Comparison of ENCODE assay signal across 19 cellular contexts in genomic region chr14:72577521-72577920, GRCh38.
DNase-seq lines count a peak whose midpoint lies in the region; ATAC-seq, FAIRE-seq and TF ChIP-seq lines count a peak whose summit lies in the region.
"Had no signal": no experiment of that assay in that cellular context is flagged by ENCODE, and none has a peak within 500 bp of the region (broad histone marks: within the 10 kb centered on the region; RNA-seq: fewer than 3 reads in every experiment).

No MANE protein-coding gene starts in this region.

- H3K9me3 ChIP-seq in H1 (ENCODE audit: insufficient read depth in 2 of 2, low read depth in 1 of 2, low read length in 1 of 2) = no peaks in the 10 kb centered on the region
- H3K9me3 ChIP-seq in testis = no peaks in the 10 kb centered on the region

- H3K27me3 ChIP-seq in H1 (replicated peaks in 1 of 4; ENCODE audit: control insufficient read depth in 3 of 4, extremely low read depth in 1 of 4, insufficient read depth in 3 of 4, low read length in 3 of 4) (no peaks in the 10 kb centered on the region), testis (no peaks in the 10 kb centered on the region)

- no peak for ATAC-seq in GM21619 (IDR thresholded peaks at IDR 0.05; ENCODE audit: unreplicated experiment)
- no peak for ATAC-seq in GM19467 (IDR thresholded peaks at IDR 0.05; ENCODE audit: unreplicated experiment)
- ATAC-seq: GM23338, K562 had no signal

- H3K9ac ChIP-seq in H1 (replicated peaks in 1 of 4; ENCODE audit: extremely low read depth in 1 of 4, low read depth in 3 of 4, low read length in 3 of 4) = no peak overlapping the region; a peak in 1 of 7 replicates

- 0 out of 2 replicates have a peak overlapping the region, but pooled peaks have one; percentile 75 for H2AK5ac ChIP-seq in H1 (ENCODE audit: low read depth, low read length)

- no peak for TF ChIP-seq POLR2A in H1 (IDR thresholded peaks at IDR 0.05; ENCODE audit: control extremely low read depth in 1 of 2, low read depth in 2 of 2, low read length in 2 of 2)
- no peak for TF ChIP-seq POLR2A in testis (IDR thresholded peaks at IDR 0.05)

- no peak overlapping the region for H3K56ac ChIP-seq in H1 (replicated peaks; ENCODE audit: insufficient read length, low read depth, low read length)

- H3K4me2 ChIP-seq in H1 (ENCODE audit: insufficient read depth in 1 of 2, low read depth in 2 of 2, low read length in 2 of 2) = no peak overlapping the region
- H3K4me2 ChIP-seq: GM23338 had no signal

- no peak overlapping the region for H2BK20ac ChIP-seq in H1 (ENCODE audit: low read length)

- H3K4me1 ChIP-seq in H1 (replicated peaks in 1 of 4; ENCODE audit: control insufficient read depth in 3 of 4, insufficient read depth in 4 of 4, low read length in 3 of 4) (no peaks in the 10 kb centered on the region), testis (peaks cover 18% of the 10 kb centered on the region)

- no peak for TF ChIP-seq CTCF in LNCaP clone FGC (IDR thresholded peaks at IDR 0.05; ENCODE audit: control insufficient read depth, extremely low read depth, insufficient read depth)
- TF ChIP-seq CTCF in H1 (IDR thresholded peaks at IDR 0.05; ENCODE audit: control extremely low read depth in 1 of 3, insufficient read depth in 1 of 3, low read depth in 1 of 3, low read length in 3 of 3) = no peak
- TF ChIP-seq CTCF in testis (IDR thresholded peaks at IDR 0.05) = no peak

- DNase-seq in DMS79 treated with DMSO at 0.1 percent for 48 hours (lab: John Stamatoyannopoulos, UW) (peak; percentile 97), LNCaP clone FGC (ENCODE audit: low read depth) (peak; percentile 11), H1 (ENCODE audit: low read depth in 1 of 2, low spot score in 2 of 2) (no peak), testis (peak; percentile 21), islet precursor cell (no peak), GM19238 (ENCODE audit: insufficient read length, low spot score) (no peak)
- DNase-seq: C1 segment of cervical spinal cord; CD4-positive, alpha-beta T cell; EL; GDM1; H9; Karpas-422 had no signal

- H3K14ac ChIP-seq in H1 (ENCODE audit: insufficient read length) = no peak overlapping the region

- H3K79me2 ChIP-seq in H1 (ENCODE audit: control insufficient read depth in 1 of 2, insufficient read depth in 2 of 2, low read length in 2 of 2) = no peaks in the 10 kb centered on the region

- no peaks in the 10 kb centered on the region for H3K36me3 ChIP-seq in H1 (ENCODE audit: control insufficient read depth in 2 of 4, insufficient read depth in 4 of 4, low read length in 3 of 4)
- no peaks in the 10 kb centered on the region for H3K36me3 ChIP-seq in testis (ENCODE audit: low read depth, missing control alignments)

- no peaks in the 10 kb centered on the region for H3K23me2 ChIP-seq in H1 (ENCODE audit: low read depth, low read length)

- no peak overlapping the region for H3K18ac ChIP-seq in H1 (ENCODE audit: extremely low read depth, low read length)

- H2BK15ac ChIP-seq in H1 (ENCODE audit: low read length) = no peak overlapping the region

- no peak overlapping the region for H4K8ac ChIP-seq in H1 (ENCODE audit: extremely low read depth, insufficient read depth, low read length)

- H2BK5ac ChIP-seq in H1 (ENCODE audit: low read depth, low read length) = no peak overlapping the region

- H3K4me3 ChIP-seq in LNCaP clone FGC (ENCODE audit: low read depth, low read length) = no peak overlapping the region
- no peak overlapping the region for H3K4me3 ChIP-seq in H1 (ENCODE audit: extremely low read depth in 1 of 4, insufficient read depth in 2 of 4, low read depth in 3 of 4, low read length in 4 of 4)
- no peak overlapping the region for H3K4me3 ChIP-seq in testis
- H3K4me3 ChIP-seq: GM23338, K562 had no signal

- H3K27ac ChIP-seq in H1 (ENCODE audit: low read depth, low read length) (no peak overlapping the region), testis (no peak overlapping the region)

- H4K5ac ChIP-seq in H1 (ENCODE audit: insufficient read length, low read depth, low read length) = no peak overlapping the region

- H4K20me1 ChIP-seq in H1 (replicated peaks in 1 of 2; ENCODE audit: control insufficient read depth in 1 of 2, insufficient read depth in 2 of 2, low read length in 2 of 2) = no peaks in the 10 kb centered on the region

- POLR2A ChIA-PET in H1 (lab: Charles Lee; ENCODE audit: partially characterized antibody) = interaction anchor here (0.8 kb wide), 1 partner anchor 15 kb away, joined by 3 read pairs; no protein-coding TSS in a partner anchor

- no peak overlapping the region for H3K4ac ChIP-seq in H1 (replicated peaks; ENCODE audit: insufficient read length, low read depth, low read length)

- H2BK12ac ChIP-seq in H1 (ENCODE audit: low read depth, low read length) = no peak overlapping the region

- intact Hi-C loops in testis (cut with DNase I; ENCODE audit: low total_unique reads) = no loop called here

- no peak overlapping the region for H3K23ac ChIP-seq in H1 (ENCODE audit: insufficient read length)

- H2BK120ac ChIP-seq in H1 (replicated peaks; ENCODE audit: low read depth, low read length) = no peak overlapping the region

- no peak overlapping the region for H2AFZ ChIP-seq in H1 (ENCODE audit: low read length)
- H2AFZ ChIP-seq: GM23338 had no signal

- CTCF ChIA-PET in H1 (lab: Charles Lee; ENCODE audit: partially characterized antibody) = no interaction called here

- TF ChIP-seq EP300 in H1 (IDR thresholded peaks at IDR 0.05; ENCODE audit: borderline replicate concordance in 1 of 2, low read depth in 2 of 2, low read length in 2 of 2) = no peak

- no peak for TF ChIP-seq RAD21 in H1 (IDR thresholded peaks at IDR 0.05 in 1 of 2, conservative IDR thresholded peaks at IDR 0.05 in 1 of 2; ENCODE audit: low read depth in 2 of 2, low read length in 2 of 2)

- H3K79me1 ChIP-seq in H1 (ENCODE audit: low read depth, low read length) = no peaks in the 10 kb centered on the region

- H4K91ac ChIP-seq in H1 (replicated peaks; ENCODE audit: insufficient read length, low read length) = no peak overlapping the region

- WGBS in H1 (ENCODE audit: extremely low coverage in 1 of 2, insufficient coverage in 1 of 2, insufficient read length in 1 of 2, insufficient replicate concordance in 2 of 2, low coverage in 1 of 2, low lambda C conversion rate in 2 of 2, missing lambda C conversion rate in 1 of 2), 2 experiments = 88% methylated on average over 5 of the region's 5 CpGs; no CpG with 5 or more reads in 1 of the 2 experiments
- WGBS in testis, 2 donors = 61 to 88% methylated on average over 4 to 5 of the region's 5 CpGs

- no peak for FAIRE-seq in H1 (lab: Jason Lieb, UNC)
- FAIRE-seq: A204.1, D721Med, GM12892, K562 had no signal

TF ChIP-seq in H1, 55 proteins besides CTCF, POLR2A, EP300 and RAD21:
- no peak for TF ChIP-seq HDAC2 (IDR thresholded peaks at IDR 0.05; ENCODE audit: borderline replicate concordance in 1 of 2, low read depth in 2 of 2, low read length in 2 of 2)
- TF ChIP-seq SIRT6 (IDR thresholded peaks at IDR 0.05; ENCODE audit: low read length) = no peak
- TF ChIP-seq ATF3 (IDR thresholded peaks at IDR 0.05; ENCODE audit: insufficient read depth, low read depth, low read length) = no peak

Comparison
In these comparisons a context has a peak if more than half of its experiments do, and no peak if none do; other contexts are left out.
1. DNase-seq: peak in DMS79 treated with DMSO at 0.1 percent for 48 hours (single experiment), LNCaP clone FGC (single experiment) and testis (single experiment); none in H1 (0 of 2), islet precursor cell (single experiment) and GM19238 (single experiment).